Comparison of ENCODE assay signal across 18 cellular contexts in the genomic region with DNA sequence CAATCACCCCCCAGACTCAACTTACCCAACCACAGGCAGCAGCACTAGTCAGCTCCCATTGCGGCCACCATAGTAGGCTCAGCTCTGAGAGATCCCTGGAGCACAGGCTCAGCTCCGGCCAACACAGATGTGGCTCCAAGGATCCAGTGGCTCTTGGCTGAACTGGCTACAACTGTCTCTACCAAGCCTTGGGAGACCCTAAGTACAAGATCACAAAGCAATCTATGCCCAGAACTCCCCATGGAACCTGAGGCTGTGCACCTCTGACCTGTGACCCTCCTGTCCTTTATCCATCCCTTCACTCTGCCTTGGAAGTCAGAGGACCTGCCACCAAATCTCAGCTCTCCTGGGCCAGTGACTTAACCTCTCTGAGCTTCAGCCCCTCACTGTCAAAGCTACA.
DNase-seq lines count a peak whose midpoint lies in the region; ATAC-seq and TF ChIP-seq lines count a peak whose summit lies in the region.
"Had no signal": no experiment of that assay in that cellular context is flagged by ENCODE, and none has a peak within 500 bp of the region (broad histone marks: within the 10 kb centered on the region; RNA-seq: fewer than 3 reads in every experiment).

No MANE protein-coding gene starts in this region.

- CTCF ChIA-PET in activated CD8-positive, alpha-beta memory T cell treated with anti-CD3 and anti-CD28 coated beads, Interleukin-2, amount 10 ng/mL, durations not matched to agents 7 days and 5 days (lab: Charles Lee) = no interaction called here

- H3K9me3 Mint-ChIP-seq in activated CD8-positive, alpha-beta memory T cell treated with anti-CD3 and anti-CD28 coated beads, Interleukin-2, amount 10 ng/mL, durations not matched to agents 7 days and 5 days (ENCODE audit: low read depth) = no peaks in the 10 kb centered on the region
- H3K9me3 Mint-ChIP-seq in osteocyte (ENCODE audit: unreplicated experiment) = peaks cover 10% of the 10 kb centered on the region
- H3K9me3 Mint-ChIP-seq: GM23338 had no signal

- H3K4me3 Mint-ChIP-seq in activated CD8-positive, alpha-beta memory T cell treated with anti-CD3 and anti-CD28 coated beads, Interleukin-2, amount 10 ng/mL, durations not matched to agents 7 days and 5 days = no peak overlapping the region
- H3K4me3 Mint-ChIP-seq in osteocyte (ENCODE audit: unreplicated experiment) = no peak overlapping the region
- H3K4me3 Mint-ChIP-seq: B cell; CD4-positive, CD25-positive, alpha-beta regulatory T cell; CD8-positive, alpha-beta memory T cell; GM23338 had no signal

- H3K27ac ChIP-seq in upper lobe of left lung = no peak overlapping the region
- H3K27ac ChIP-seq: 22Rv1, BLaER1, C4-2B had no signal

- 79 to 83% methylated on average over 1 to 2 of the region's 2 CpGs for WGBS in upper lobe of left lung, 2 donors

- TF ChIP-seq CTCF in osteocyte (IDR thresholded peaks at IDR 0.05) (no peak), upper lobe of left lung (IDR thresholded peaks at IDR 0.05) (no peak)

- no peaks in the 10 kb centered on the region for H3K9me3 ChIP-seq in upper lobe of left lung
- H3K9me3 ChIP-seq: BLaER1, HAP-1 had no signal

- H3K4me1 ChIP-seq in upper lobe of left lung = no peaks in the 10 kb centered on the region
- H3K4me1 ChIP-seq: BLaER1, HAP-1 had no signal

- H3K27me3 ChIP-seq in upper lobe of left lung = no peaks in the 10 kb centered on the region
- H3K27me3 ChIP-seq: BLaER1 had no signal

- no peaks in the 10 kb centered on the region for H3K36me3 ChIP-seq in upper lobe of left lung
- H3K36me3 ChIP-seq: BLaER1, HAP-1 had no signal

- ATAC-seq in activated CD8-positive, alpha-beta memory T cell treated with anti-CD3 and anti-CD28 coated beads, Interleukin-2, amount 10 ng/mL, durations not matched to agents 7 days and 5 days = no peak
- ATAC-seq in upper lobe of left lung (ENCODE audit: low FRiP score in 2 of 2) = no peak
- ATAC-seq: GM23338 had no signal

- DNase-seq in activated CD8-positive, alpha-beta memory T cell treated with anti-CD3 and anti-CD28 coated beads for 24 hours = peak; percentile 32
- DNase-seq in activated CD8-positive, alpha-beta memory T cell treated with anti-CD3 and anti-CD28 coated beads, Interleukin-2, amount 10 ng/mL, durations not matched to agents 7 days and 5 days = no peak
- DNase-seq in iPS-NIHi7 (ENCODE audit: extremely low spot score) (peak; percentile 4), osteocyte (ENCODE audit: extremely low spot score, unreplicated experiment) (peak; percentile 49), upper lobe of left lung (no peak), NCI-H2107 treated with DMSO at 0.1 percent for 48 hours (lab: John Stamatoyannopoulos, UW; ENCODE audit: unreplicated experiment) (no peak)
- DNase-seq: CD4-positive, CD25-positive, alpha-beta regulatory T cell; CD8-positive, alpha-beta memory T cell; DMS 273 treated with DMSO at 0.1 percent for 48 hours; DMS53; DMS79 treated with DMSO at 0.1 percent for 48 hours; GF-D8 had no signal

- no peak overlapping the region for H3K27ac Mint-ChIP-seq in activated CD8-positive, alpha-beta memory T cell treated with anti-CD3 and anti-CD28 coated beads, Interleukin-2, amount 10 ng/mL, durations not matched to agents 7 days and 5 days
- H3K27ac Mint-ChIP-seq in osteocyte (ENCODE audit: unreplicated experiment) = no peak overlapping the region
- H3K27ac Mint-ChIP-seq: B cell; CD4-positive, CD25-positive, alpha-beta regulatory T cell; CD8-positive, alpha-beta memory T cell; GM23338 had no signal

- H3K27me3 Mint-ChIP-seq in activated CD8-positive, alpha-beta memory T cell treated with anti-CD3 and anti-CD28 coated beads, Interleukin-2, amount 10 ng/mL, durations not matched to agents 7 days and 5 days = peaks cover 19% of the 10 kb centered on the region
- no peaks in the 10 kb centered on the region for H3K27me3 Mint-ChIP-seq in osteocyte (ENCODE audit: unreplicated experiment)

- no peak overlapping the region for H3K4me3 ChIP-seq in upper lobe of left lung
- H3K4me3 ChIP-seq: BLaER1, GM23338, HAP-1 had no signal

- H3K36me3 Mint-ChIP-seq in activated CD8-positive, alpha-beta memory T cell treated with anti-CD3 and anti-CD28 coated beads, Interleukin-2, amount 10 ng/mL, durations not matched to agents 7 days and 5 days = no peaks in the 10 kb centered on the region
- H3K36me3 Mint-ChIP-seq in osteocyte (ENCODE audit: unreplicated experiment) = no peaks in the 10 kb centered on the region
- H3K36me3 Mint-ChIP-seq: CD4-positive, CD25-positive, alpha-beta regulatory T cell; CD8-positive, alpha-beta memory T cell had no signal

- no peak for TF ChIP-seq POLR2A in upper lobe of left lung (IDR thresholded peaks at IDR 0.05)

- TF ChIP-seq EP300 in upper lobe of left lung (IDR thresholded peaks at IDR 0.05) = no peak

- H3K4me1 Mint-ChIP-seq in activated CD8-positive, alpha-beta memory T cell treated with anti-CD3 and anti-CD28 coated beads, Interleukin-2, amount 10 ng/mL, durations not matched to agents 7 days and 5 days = no peaks in the 10 kb centered on the region
- H3K4me1 Mint-ChIP-seq in osteocyte (ENCODE audit: unreplicated experiment) = no peaks in the 10 kb centered on the region
- H3K4me1 Mint-ChIP-seq: B cell; CD4-positive, CD25-positive, alpha-beta regulatory T cell; CD8-positive, alpha-beta memory T cell had no signal

Comparison
In these comparisons a context has a peak if more than half of its experiments do, and no peak if none do; other contexts are left out.
1. DNase-seq: peak in activated CD8-positive, alpha-beta memory T cell treated with anti-CD3 and anti-CD28 coated beads for 24 hours (single experiment), iPS-NIHi7 (single experiment) and osteocyte (single experiment); none in activated CD8-positive, alpha-beta memory T cell treated with anti-CD3 and anti-CD28 coated beads, Interleukin-2, amount 10 ng/mL, durations not matched to agents 7 days and 5 days (single experiment), upper lobe of left lung (0 of 2) and NCI-H2107 treated with DMSO at 0.1 percent for 48 hours (single experiment).